In genomic region chr1:153881764-153882163, GRCh38 we compare ENCODE assay signal across 8 cellular contexts. TPM values are rescaled to one million over a fixed set of nuclear protein-coding genes. Genes with fewer than 3 reads are reported as not detected.
A peak's percentile ranks its signal among the peaks of the same experiment; 100 is the strongest.
DNase-seq lines count a peak whose midpoint lies in the region; ATAC-seq and TF ChIP-seq lines count a peak whose summit lies in the region.

No MANE protein-coding gene starts in this region.

- H3K4me3 ChIP-seq in fibroblast of mammary gland (ENCODE audit: control insufficient read depth, low read depth, low read length) (peak overlapping the region; percentile 18), skeletal muscle satellite cell (ENCODE audit: low read length) (peak overlapping the region; percentile 55), prostate gland (no peak overlapping the region)

- peak overlapping the region; percentile 77 for H3K9ac ChIP-seq in skeletal muscle satellite cell (ENCODE audit: low read depth, low read length)

- H3K27me3 Mint-ChIP-seq in HFFc6 (ENCODE audit: insufficient read depth), result no peaks in the 10 kb centered on the region; the same call in 1 of the 2 replicates
- H3K27me3 Mint-ChIP-seq in activated T-cell treated with anti-CD3 and anti-CD28 coated beads, Interleukin-2, amount 50 U/mL, for 24 hours, result no peaks in the 10 kb centered on the region
- H3K27me3 Mint-ChIP-seq in T-helper 2 cell treated with Interferon-gamma antibody and Interleukin-4, amounts not matched to agents 5 μg/mL and 100 μg/mL, for 36 hours (ENCODE audit: low read depth), result no peaks in the 10 kb centered on the region

- H3K9me3 ChIP-seq in skeletal muscle satellite cell (replicated peaks; ENCODE audit: low read length), result no peaks in the 10 kb centered on the region
- H3K9me3 ChIP-seq in prostate gland, result no peaks in the 10 kb centered on the region

- peak overlapping the region; percentile 75 for H3K4me2 ChIP-seq in skeletal muscle satellite cell (ENCODE audit: low read length)

- no peak for TF ChIP-seq CTCF in HFFc6 (IDR thresholded peaks at IDR 0.05)
- no peak for TF ChIP-seq CTCF in fibroblast of mammary gland (conservative IDR thresholded peaks at IDR 0.05; ENCODE audit: control insufficient read depth, insufficient read depth, low read depth, low read length)
- TF ChIP-seq CTCF in prostate gland (IDR thresholded peaks at IDR 0.05), result no peak

- peak; percentile 43 for DNase-seq in HFFc6
- peak; percentile 80 to 91 for DNase-seq in NCI-H526 (lab: John Stamatoyannopoulos, UW)
- peak; percentile 29 for DNase-seq in fibroblast of mammary gland (ENCODE audit: low read depth)
- DNase-seq in activated T-cell treated with anti-CD3 and anti-CD28 coated beads, Interleukin-2, amount 50 U/mL, for 24 hours, result no peak
- no peak for DNase-seq in prostate gland (ENCODE audit: low spot score)
- no peak for DNase-seq in T-helper 2 cell treated with Interferon-gamma antibody and Interleukin-4, amounts not matched to agents 5 μg/mL and 100 μg/mL, for 36 hours (ENCODE audit: low spot score)

- H3K36me3 ChIP-seq in skeletal muscle satellite cell (ENCODE audit: insufficient read depth, low read length) (no peaks in the 10 kb centered on the region), prostate gland (no peaks in the 10 kb centered on the region)

- TF ChIP-seq POLR2A in prostate gland (IDR thresholded peaks at IDR 0.05), result no peak

- H3K4me1 Mint-ChIP-seq in HFFc6 (ENCODE audit: low read depth), result peaks cover 2% of the 10 kb centered on the region; the same call in 1 of the 2 replicates
- H3K4me1 Mint-ChIP-seq in activated T-cell treated with anti-CD3 and anti-CD28 coated beads, Interleukin-2, amount 50 U/mL, for 24 hours (ENCODE audit: low read depth), result peaks cover 24% of the 10 kb centered on the region
- peaks cover 1% of the 10 kb centered on the region for H3K4me1 Mint-ChIP-seq in T-helper 2 cell treated with Interferon-gamma antibody and Interleukin-4, amounts not matched to agents 5 μg/mL and 100 μg/mL, for 36 hours (ENCODE audit: low read depth)

- H3K4me1 ChIP-seq in skeletal muscle satellite cell (ENCODE audit: control insufficient read depth, insufficient read depth, low read length), result peaks cover 19% of the 10 kb centered on the region
- no peaks in the 10 kb centered on the region for H3K4me1 ChIP-seq in prostate gland (replicated peaks)

- WGBS in prostate gland, result 3% methylated on average over 9 of the region's 9 CpGs

- no peak overlapping the region for H3K27ac Mint-ChIP-seq in HFFc6
- H3K27ac Mint-ChIP-seq in activated T-cell treated with anti-CD3 and anti-CD28 coated beads, Interleukin-2, amount 50 U/mL, for 24 hours, result no peak overlapping the region
- no peak overlapping the region for H3K27ac Mint-ChIP-seq in T-helper 2 cell treated with Interferon-gamma antibody and Interleukin-4, amounts not matched to agents 5 μg/mL and 100 μg/mL, for 36 hours

- no peak for ATAC-seq in GM21529 (IDR thresholded peaks at IDR 0.05; ENCODE audit: unreplicated experiment)

- peak overlapping the region in 1 of 2 donors; percentile 19 for H3K27ac ChIP-seq in prostate gland

- intact Hi-C loops in prostate gland (cut with DNase I), result no loop called here

- H3K36me3 Mint-ChIP-seq in HFFc6 (ENCODE audit: low read depth), result no peaks in the 10 kb centered on the region
- H3K36me3 Mint-ChIP-seq in activated T-cell treated with anti-CD3 and anti-CD28 coated beads, Interleukin-2, amount 50 U/mL, for 24 hours (ENCODE audit: low read depth), result peaks cover 26% of the 10 kb centered on the region
- peaks cover 5% of the 10 kb centered on the region for H3K36me3 Mint-ChIP-seq in T-helper 2 cell treated with Interferon-gamma antibody and Interleukin-4, amounts not matched to agents 5 μg/mL and 100 μg/mL, for 36 hours (ENCODE audit: low read depth)

- no peak overlapping the region for H3K4me3 Mint-ChIP-seq in HFFc6
- no peak overlapping the region for H3K4me3 Mint-ChIP-seq in activated T-cell treated with anti-CD3 and anti-CD28 coated beads, Interleukin-2, amount 50 U/mL, for 24 hours
- H3K4me3 Mint-ChIP-seq in T-helper 2 cell treated with Interferon-gamma antibody and Interleukin-4, amounts not matched to agents 5 μg/mL and 100 μg/mL, for 36 hours, result no peak overlapping the region

- H3K9me3 Mint-ChIP-seq in HFFc6, result no peaks in the 10 kb centered on the region
- H3K9me3 Mint-ChIP-seq in activated T-cell treated with anti-CD3 and anti-CD28 coated beads, Interleukin-2, amount 50 U/mL, for 24 hours, result no peaks in the 10 kb centered on the region
- H3K9me3 Mint-ChIP-seq in T-helper 2 cell treated with Interferon-gamma antibody and Interleukin-4, amounts not matched to agents 5 μg/mL and 100 μg/mL, for 36 hours, result no peaks in the 10 kb centered on the region

- H3K27me3 ChIP-seq in skeletal muscle satellite cell (ENCODE audit: control insufficient read depth, insufficient read depth, low read length), result no peaks in the 10 kb centered on the region
- no peaks in the 10 kb centered on the region for H3K27me3 ChIP-seq in prostate gland (replicated peaks; ENCODE audit: insufficient read depth)

RNA-seq across cellular contexts. Expression of gene GATAD2B, which starts 41.0 kb away (rescaled TPM):
- total RNA-seq in HFFc6 (2021; fragmentation: NEBNext Ultra II Directional; extraction: Animal tissue kit (Norgen Biotek cat#: 25700)), result 10 to 100 TPM; 29.3 to 40.9 (median 38.4) TPM
- total RNA-seq in skeletal muscle satellite cell (2012; rRNA removed), result 3.9 and 5.3 TPM in 2 replicates
- 10 to 100 TPM; 24.5 to 29.7 TPM for total RNA-seq in prostate gland

Comparison
In these comparisons a context has a peak if more than half of its experiments do, and no peak if none do; other contexts are left out.
1. DNase-seq: peak in HFFc6 (single experiment), NCI-H526 (2 of 2) and fibroblast of mammary gland (single experiment); none in activated T-cell treated with anti-CD3 and anti-CD28 coated beads, Interleukin-2, amount 50 U/mL, for 24 hours (single experiment), prostate gland (single experiment) and T-helper 2 cell treated with Interferon-gamma antibody and Interleukin-4, amounts not matched to agents 5 μg/mL and 100 μg/mL, for 36 hours (single experiment).
2. H3K4me3 ChIP-seq: peak in fibroblast of mammary gland (single experiment) and skeletal muscle satellite cell (single experiment); none in prostate gland (0 of 2).